ENCODE assay signal across 19 cellular contexts in genomic region chr11:64070301-64070656, GRCh38. TPM values are rescaled to one million over a fixed set of nuclear protein-coding genes. Genes with fewer than 3 reads are reported as not detected.
"Had no signal": no experiment of that assay in that cellular context is flagged by ENCODE, and none has a peak within 500 bp of the region (broad histone marks: within the 10 kb centered on the region; RNA-seq: fewer than 3 reads in every experiment).

No MANE protein-coding gene starts in this region.

- DNase-seq: activated CD4-positive, alpha-beta T cell treated with anti-CD3 and anti-CD28 coated beads for 1 hour; activated CD4-positive, alpha-beta T cell treated with anti-CD3 and anti-CD28 coated beads, Interleukin-2, amount 50 U/mL, for 4 hours; activated CD8-positive, alpha-beta memory T cell treated with anti-CD3 and anti-CD28 coated beads, Interleukin-2, amount 10 ng/mL, durations not matched to agents 7 days and 5 days; activated T-cell treated with anti-CD3 and anti-CD28 coated beads, Interleukin-2, amount 50 U/mL, for 1 hour; dorsolateral prefrontal cortex; left ventricle myocardium inferior; natural killer cell; right cardiac atrium; small intestine; stimulated activated CD4-positive, alpha-beta T cell treated with anti-CD3 and anti-CD28 coated beads, Interleukin-4, amount 100 ng/mL, for 24 hours; stimulated activated naive CD4-positive, alpha-beta T cell treated with Interleukin-2 at 50 U/mL for 16 hours; substantia nigra had no signal

- H3K9me3 Mint-ChIP-seq: activated naive CD4-positive, alpha-beta T cell treated with anti-CD3 and anti-CD28 coated beads, Interleukin-2, amount 50 U/mL, for 24 hours; natural killer cell had no signal

- H3K4me3 ChIP-seq: adrenal gland, cardiac muscle cell, dorsolateral prefrontal cortex, left ventricle myocardium inferior, prostate gland, tibial nerve, vagina had no signal

- H3K36me3 ChIP-seq: adrenal gland, cardiac muscle cell, left ventricle myocardium inferior, prostate gland, tibial nerve, vagina had no signal

- H3K4me1 Mint-ChIP-seq: natural killer cell had no signal

- H3K27ac ChIP-seq: cardiac muscle cell, left ventricle myocardium inferior, prostate gland, tibial nerve, vagina had no signal

- H3K27ac Mint-ChIP-seq: activated CD8-positive, alpha-beta memory T cell treated with anti-CD3 and anti-CD28 coated beads, Interleukin-2, amount 10 ng/mL, durations not matched to agents 7 days and 5 days; activated naive CD4-positive, alpha-beta T cell treated with anti-CD3 and anti-CD28 coated beads, Interleukin-2, amount 50 U/mL, for 24 hours; natural killer cell had no signal

- H3K9me3 ChIP-seq: adrenal gland, left ventricle myocardium inferior, prostate gland, tibial nerve, vagina had no signal

- H3K27me3 Mint-ChIP-seq: activated CD8-positive, alpha-beta memory T cell treated with anti-CD3 and anti-CD28 coated beads, Interleukin-2, amount 10 ng/mL, durations not matched to agents 7 days and 5 days; activated naive CD4-positive, alpha-beta T cell treated with anti-CD3 and anti-CD28 coated beads, Interleukin-2, amount 50 U/mL, for 24 hours had no signal

- ATAC-seq: activated CD8-positive, alpha-beta memory T cell treated with anti-CD3 and anti-CD28 coated beads, Interleukin-2, amount 10 ng/mL, durations not matched to agents 7 days and 5 days; natural killer cell; right cardiac atrium had no signal

- H3K4me3 Mint-ChIP-seq: activated CD8-positive, alpha-beta memory T cell treated with anti-CD3 and anti-CD28 coated beads, Interleukin-2, amount 10 ng/mL, durations not matched to agents 7 days and 5 days; activated naive CD4-positive, alpha-beta T cell treated with anti-CD3 and anti-CD28 coated beads, Interleukin-2, amount 50 U/mL, for 24 hours; natural killer cell had no signal

- H3K36me3 Mint-ChIP-seq: activated CD8-positive, alpha-beta memory T cell treated with anti-CD3 and anti-CD28 coated beads, Interleukin-2, amount 10 ng/mL, durations not matched to agents 7 days and 5 days; activated naive CD4-positive, alpha-beta T cell treated with anti-CD3 and anti-CD28 coated beads, Interleukin-2, amount 50 U/mL, for 24 hours; natural killer cell had no signal

RNA-seq across cellular contexts. Expression of gene FLRT1, which starts 34.5 kb away (rescaled TPM):
- total RNA-seq: activated CD8-positive, alpha-beta memory T cell treated with anti-CD3 and anti-CD28 coated beads, Interleukin-2, amount 10 ng/mL, durations not matched to agents 7 days and 5 days; natural killer cell; omental fat pad had no signal
